Comparison of ENCODE assay signal across 8 cellular contexts in genomic region chr1:205504311-205505075, GRCh38.
A peak's percentile ranks its signal among the peaks of the same experiment; 100 is the strongest.
DNase-seq lines count a peak whose midpoint lies in the region; ATAC-seq lines count a peak whose summit lies in the region.

Gene CDK18, plus strand, starts transcription at chr1:205504669. Its CDS starts 18,499 bp downstream, at chr1:205523168.

- ATAC-seq in GM19452 (IDR thresholded peaks at IDR 0.05; ENCODE audit: unreplicated experiment), result no peak

- DNase-seq in DMS53 (lab: John Stamatoyannopoulos, UW) (peak; percentile 88), NCI-H1105 treated with DMSO at 0.1 percent for 48 hours (lab: John Stamatoyannopoulos, UW) (peak; percentile 74), T-helper 9 cell (peak; percentile 16), kidney glomerular epithelial cell (lab: John Stamatoyannopoulos, UW) (peak; percentile 80), HCEC 1CT (no peak)
- peak; percentile 37 for DNase-seq in central memory CD4-positive, alpha-beta T cell
- DNase-seq in stimulated activated CD4-positive, alpha-beta T cell treated with anti-CD3 and anti-CD28 coated beads, Interleukin-12 subunit alpha, Interleukin-12 subunit beta, amount 100 ng/mL, for 4 hours, result peak; percentile 47
